20 cellular contexts compared by ENCODE assay signal in genomic region chr2:55604027-55604565, GRCh38. TPM values are rescaled to one million over a fixed set of nuclear protein-coding genes. Genes with fewer than 3 reads are reported as not detected.
DNase-seq lines count a peak whose midpoint lies in the region; ATAC-seq and TF ChIP-seq lines count a peak whose summit lies in the region.
"Had no signal": no experiment of that assay in that cellular context is flagged by ENCODE, and none has a peak within 500 bp of the region (broad histone marks: within the 10 kb centered on the region; RNA-seq: fewer than 3 reads in every experiment).

No MANE protein-coding gene starts in this region.

- no peak overlapping the region for H3K4me2 ChIP-seq in GM23248 (ENCODE audit: unreplicated experiment)

- H2AFZ ChIP-seq in GM23248, result no peak overlapping the region

- no peaks in the 10 kb centered on the region; the same call in 1 of the 2 replicates for H3K36me3 ChIP-seq in GM23248 (ENCODE audit: low read depth)
- peaks cover 7 to 12% of the 10 kb centered on the region in 2 donors for H3K36me3 ChIP-seq in muscle layer of duodenum (ENCODE audit: control insufficient read depth in 1 of 2, insufficient read depth in 2 of 2, low read length in 2 of 2)

- WGBS in GM23248 (ENCODE audit: low coverage in 1 of 2, low lambda C conversion rate in 2 of 2, missing lambda C conversion rate in 2 of 2), 2 experiments, result 94 to 95% methylated on average over 1 of the region's 1 CpG

- H3K4me1 ChIP-seq in GM23248 (ENCODE audit: insufficient read depth) (peaks cover 8% of the 10 kb centered on the region), muscle layer of duodenum (ENCODE audit: control insufficient read depth in 1 of 2, insufficient read depth in 2 of 2, low read length in 2 of 2) (peaks cover 3 to 9% of the 10 kb centered on the region in 2 donors)

- H3K79me2 ChIP-seq in GM23248 (ENCODE audit: insufficient read depth), result peaks cover 97% of the 10 kb centered on the region

- no peaks in the 10 kb centered on the region for H3F3A ChIP-seq in GM23248 (ENCODE audit: insufficient read depth)

- H3K9me3 ChIP-seq in GM23248 (ENCODE audit: low read depth) (no peaks in the 10 kb centered on the region), muscle layer of duodenum (ENCODE audit: control insufficient read depth in 1 of 2, low read length in 2 of 2) (no peaks in the 10 kb centered on the region)
- H3K9me3 ChIP-seq: suprapubic skin had no signal

- H3K27ac Mint-ChIP-seq in central memory CD8-positive, alpha-beta T cell (ENCODE audit: low read depth), result peak overlapping the region; percentile 72
- H3K27ac Mint-ChIP-seq: B cell; T-helper 1 cell treated with Interleukin-12 subunit alpha and Interleukin-12 subunit beta and Interleukin-4 antibody, amounts not matched to agents 30 μg/mL and 1 μg/mL, for 36 hours had no signal

- H3K9ac ChIP-seq in GM23248, result peak overlapping the region; percentile 13; the same call in 1 of the 2 replicates

- no peak overlapping the region for H3K4me3 Mint-ChIP-seq in central memory CD8-positive, alpha-beta T cell
- H3K4me3 Mint-ChIP-seq: B cell; memory B cell; T-helper 1 cell treated with Interleukin-12 subunit alpha and Interleukin-12 subunit beta and Interleukin-4 antibody, amounts not matched to agents 30 μg/mL and 1 μg/mL, for 36 hours had no signal

- H3K36me3 Mint-ChIP-seq in central memory CD8-positive, alpha-beta T cell (ENCODE audit: insufficient read depth), result peaks cover 28% of the 10 kb centered on the region

- H3K27ac ChIP-seq in GM23248 (peak overlapping the region; percentile 50), muscle layer of duodenum (ENCODE audit: low read length) (peak overlapping the region; percentile 39)
- H3K27ac ChIP-seq: suprapubic skin had no signal

- ATAC-seq in central memory CD8-positive, alpha-beta T cell (replicated peaks; ENCODE audit: extremely low read depth, poor library complexity, severe bottlenecking), result no peak
- ATAC-seq: activated naive CD4-positive, alpha-beta T cell treated with anti-CD3 and anti-CD28 coated beads, Interleukin-2, amount 50 U/mL, for 72 hours; sciatic nerve had no signal

- H3K4me3 ChIP-seq in AG10803 (ENCODE audit: low read length) (no peak overlapping the region), GM23248 (no peak overlapping the region), muscle layer of duodenum (ENCODE audit: low read depth in 1 of 2, low read length in 2 of 2) (no peak overlapping the region)
- H3K4me3 ChIP-seq: suprapubic skin had no signal

- no peaks in the 10 kb centered on the region for H4K20me1 ChIP-seq in GM23248 (ENCODE audit: insufficient read depth)

- H3K27me3 Mint-ChIP-seq in central memory CD8-positive, alpha-beta T cell, result no peaks in the 10 kb centered on the region
- H3K27me3 Mint-ChIP-seq: B cell, memory B cell had no signal

- no peaks in the 10 kb centered on the region for H3K9me2 ChIP-seq in GM23248 (ENCODE audit: insufficient read depth)

- TF ChIP-seq CTCF in AG10803 (conservative IDR thresholded peaks at IDR 0.05; ENCODE audit: low read length), result no peak
- no peak for TF ChIP-seq CTCF in GM13977 (IDR thresholded peaks at IDR 0.05; ENCODE audit: extremely low read depth, insufficient read depth, missing control alignments)

- DNase-seq in AG10803 (ENCODE audit: low read depth), result peak; percentile 17
- DNase-seq in GM23248, result peak; percentile 42
- no peak for DNase-seq in central memory CD8-positive, alpha-beta T cell (ENCODE audit: low spot score in 2 of 2)
- no peak for DNase-seq in NCI-H2029 (lab: John Stamatoyannopoulos, UW)
- no peak for DNase-seq in GM13977 (ENCODE audit: low spot score)
- DNase-seq in activated gamma-delta T cell (lab: John Stamatoyannopoulos, UW), result no peak
- no peak for DNase-seq in NAMALWA (ENCODE audit: low spot score)
- DNase-seq: activated CD8-positive, alpha-beta memory T cell treated with anti-CD3 and anti-CD28 coated beads, Interleukin-2, amount 50 U/mL, for 4 hours; central memory CD4-positive, alpha-beta T cell; DMS 273 treated with DMSO at 0.1 percent for 48 hours; NCI-H187; NCI-H446; occipital lobe had no signal

- peaks cover 57% of the 10 kb centered on the region for H3K4me1 Mint-ChIP-seq in central memory CD8-positive, alpha-beta T cell

- H3K9me3 Mint-ChIP-seq in central memory CD8-positive, alpha-beta T cell, result no peaks in the 10 kb centered on the region
- H3K9me3 Mint-ChIP-seq: activated naive CD4-positive, alpha-beta T cell treated with anti-CD3 and anti-CD28 coated beads, Interleukin-2, amount 50 U/mL, for 72 hours; memory B cell; T-helper 1 cell treated with Interleukin-12 subunit alpha and Interleukin-12 subunit beta and Interleukin-4 antibody, amounts not matched to agents 30 μg/mL and 1 μg/mL, for 36 hours had no signal

- in situ Hi-C loops in GM23248 (cut with MboI) (no loop called here), GM13977 (cut with MboI; ENCODE audit: low pct_unique_long_range_greater_than_20kb, low sequenced_read_pairs, unreplicated experiment) (no loop called here)

- no peaks in the 10 kb centered on the region for H3K27me3 ChIP-seq in GM23248 (replicated peaks; ENCODE audit: insufficient read depth)
- H3K27me3 ChIP-seq in muscle layer of duodenum (ENCODE audit: low read depth, low read length), result no peaks in the 10 kb centered on the region
- H3K27me3 ChIP-seq: suprapubic skin had no signal

RNA-seq across cellular contexts. Expression of gene PPP4R3B, which starts 13.3 kb away (rescaled TPM):
- total RNA-seq in GM23248 (2014; rRNA removed; shearing (Covaris generic)), result 32.2 and 41.8 TPM in 2 replicates
- 39.1 and 41.2 TPM in 2 replicates for polyA plus RNA-seq in GM23248 (2016; fragmentation: Nextera tagmentation; extraction: Ambion mirVana)

Comparison
In these comparisons a context has a peak if more than half of its experiments do, and no peak if none do; other contexts are left out.
1. DNase-seq: peak in AG10803 (single experiment) and GM23248 (single experiment); none in central memory CD8-positive, alpha-beta T cell (0 of 2), NCI-H2029 (single experiment), GM13977 (single experiment), activated gamma-delta T cell (single experiment) and NAMALWA (single experiment).